Comparison of ENCODE assay signal across 8 cellular contexts in genomic region chr11:71453911-71454304, GRCh38. TPM values are rescaled to one million over a fixed set of nuclear protein-coding genes. Genes with fewer than 3 reads are reported as not detected.
A peak's percentile ranks its signal among the peaks of the same experiment; 100 is the strongest.
DNase-seq lines count a peak whose midpoint lies in the region; ATAC-seq and TF ChIP-seq lines count a peak whose summit lies in the region.

No MANE protein-coding gene starts in this region.

- H3K27ac ChIP-seq in left lung (peak overlapping the region in 1 of 2 donors; percentile 89), thoracic aorta (no peak overlapping the region)

- no peak for DNase-seq in activated CD4-positive, alpha-beta T cell treated with anti-CD3 and anti-CD28 coated beads, Interleukin-2, amount 10 ng/mL, durations not matched to agents 7 days and 5 days
- no peak for DNase-seq in activated CD4-positive, alpha-beta T cell treated with anti-CD3 and anti-CD28 coated beads for 48 hours
- DNase-seq in left lung (no peak), thoracic aorta (ENCODE audit: low spot score) (no peak), NOMO-1 treated with DMSO at 0.1 percent for 48 hours (lab: John Stamatoyannopoulos, UW; ENCODE audit: unreplicated experiment) (no peak)
- DNase-seq in stimulated activated CD4-positive, alpha-beta T cell treated with anti-CD3 and anti-CD28 coated beads, Interleukin-2, amount 100 ng/mL, for 24 hours: no peak

- intact Hi-C loops in left lung (cut with DNase I): no loop called here

- no peaks in the 10 kb centered on the region for H3K9me3 Mint-ChIP-seq in activated CD4-positive, alpha-beta T cell treated with anti-CD3 and anti-CD28 coated beads, Interleukin-2, amount 10 ng/mL, durations not matched to agents 7 days and 5 days
- H3K9me3 Mint-ChIP-seq in activated naive CD8-positive, alpha-beta T cell (ENCODE audit: low read depth): no peaks in the 10 kb centered on the region

- H3K27me3 ChIP-seq in left lung: no peaks in the 10 kb centered on the region
- H3K27me3 ChIP-seq in thoracic aorta (replicated peaks; ENCODE audit: insufficient read depth): no peaks in the 10 kb centered on the region

- H3K27ac Mint-ChIP-seq in activated CD4-positive, alpha-beta T cell treated with anti-CD3 and anti-CD28 coated beads, Interleukin-2, amount 10 ng/mL, durations not matched to agents 7 days and 5 days: peak overlapping the region; percentile 83
- H3K27ac Mint-ChIP-seq in activated naive CD8-positive, alpha-beta T cell: peak overlapping the region; percentile 64

- H3K4me1 Mint-ChIP-seq in activated CD4-positive, alpha-beta T cell treated with anti-CD3 and anti-CD28 coated beads, Interleukin-2, amount 10 ng/mL, durations not matched to agents 7 days and 5 days: peaks cover 59% of the 10 kb centered on the region
- H3K4me1 Mint-ChIP-seq in activated naive CD8-positive, alpha-beta T cell (ENCODE audit: low read depth): peaks cover 52% of the 10 kb centered on the region

- ATAC-seq in left lung (no peak), thoracic aorta (ENCODE audit: insufficient number of reproducible peaks, low FRiP score, low read depth) (no peak), HG03439 (IDR thresholded peaks at IDR 0.05; ENCODE audit: unreplicated experiment) (no peak)

- peak overlapping the region; percentile 90 for H3K4me3 Mint-ChIP-seq in activated CD4-positive, alpha-beta T cell treated with anti-CD3 and anti-CD28 coated beads, Interleukin-2, amount 10 ng/mL, durations not matched to agents 7 days and 5 days
- peak overlapping the region; percentile 90 for H3K4me3 Mint-ChIP-seq in activated naive CD8-positive, alpha-beta T cell

- H3K4me1 ChIP-seq in left lung (peaks cover 11 to 52% of the 10 kb centered on the region in 2 donors), thoracic aorta (ENCODE audit: control insufficient read depth in 1 of 2, low read depth in 2 of 2) (peaks cover 11 to 34% of the 10 kb centered on the region in 2 donors)

- CTCF ChIA-PET in activated CD4-positive, alpha-beta T cell treated with anti-CD3 and anti-CD28 coated beads, Interleukin-2, amount 10 ng/mL, durations not matched to agents 7 days and 5 days (lab: Charles Lee): no interaction called here

- H3K36me3 ChIP-seq in left lung (peaks cover 0 to 41% of the 10 kb centered on the region in 2 donors), thoracic aorta (peaks cover 39% of the 10 kb centered on the region)

- peak overlapping the region; percentile 81 to 88 for H3K4me3 ChIP-seq in left lung
- peak overlapping the region; percentile 94 for H3K4me3 ChIP-seq in thoracic aorta

- H3K27me3 Mint-ChIP-seq in activated CD4-positive, alpha-beta T cell treated with anti-CD3 and anti-CD28 coated beads, Interleukin-2, amount 10 ng/mL, durations not matched to agents 7 days and 5 days: no peaks in the 10 kb centered on the region
- H3K27me3 Mint-ChIP-seq in activated naive CD8-positive, alpha-beta T cell: no peaks in the 10 kb centered on the region

- peaks cover 27% of the 10 kb centered on the region for H3K36me3 Mint-ChIP-seq in activated CD4-positive, alpha-beta T cell treated with anti-CD3 and anti-CD28 coated beads, Interleukin-2, amount 10 ng/mL, durations not matched to agents 7 days and 5 days (ENCODE audit: low read depth)
- peaks cover 3% of the 10 kb centered on the region for H3K36me3 Mint-ChIP-seq in activated naive CD8-positive, alpha-beta T cell

- TF ChIP-seq CTCF in left lung (IDR thresholded peaks at IDR 0.05) (no peak), thoracic aorta (IDR thresholded peaks at IDR 0.05) (no peak)

- H3K9me3 ChIP-seq in left lung (no peaks in the 10 kb centered on the region), thoracic aorta (no peaks in the 10 kb centered on the region)

- POLR2A ChIA-PET in activated CD4-positive, alpha-beta T cell treated with anti-CD3 and anti-CD28 coated beads, Interleukin-2, amount 10 ng/mL, durations not matched to agents 7 days and 5 days (lab: Charles Lee): no interaction called here

RNA-seq across cellular contexts. Expression of gene NADSYN1, which starts 0.9 kb away (rescaled TPM):
- total RNA-seq in activated CD4-positive, alpha-beta T cell treated with anti-CD3 and anti-CD28 coated beads, Interleukin-2, amount 10 ng/mL, durations not matched to agents 7 days and 5 days: 100 to 1,000 TPM; 120 to 127 TPM
- 10 to 100 TPM; 71.4 to 78.9 TPM for total RNA-seq in left lung
- total RNA-seq in thoracic aorta: 100 to 1,000 TPM in 1 of 2 donors, 10 to 100 TPM in 1; 68.0 to 112 TPM

RNA-seq across cellular contexts. Expression of gene DHCR7, which starts 5.7 kb away (rescaled TPM):
- total RNA-seq in activated CD4-positive, alpha-beta T cell treated with anti-CD3 and anti-CD28 coated beads, Interleukin-2, amount 10 ng/mL, durations not matched to agents 7 days and 5 days: 10 to 100 TPM; 29.5 to 30.1 TPM
- total RNA-seq in left lung (100 to 1,000 TPM in 1 of 2 donors, 10 to 100 TPM in 1; 87.9 to 200 TPM), thoracic aorta (10 to 100 TPM in 1 of 2 donors, 1 to 10 TPM in 1; 6.6 to 17.6 TPM)
